In genomic region chr2:3518496-3519254, GRCh38 we compare ENCODE assay signal across 8 cellular contexts. TPM values are rescaled to one million over a fixed set of nuclear protein-coding genes. Genes with fewer than 3 reads are reported as not detected.
DNase-seq lines count a peak whose midpoint lies in the region; ATAC-seq and TF ChIP-seq lines count a peak whose summit lies in the region.

No MANE protein-coding gene starts in this region.

- H3K4me1 ChIP-seq in KMS-11 (ENCODE audit: low read depth, poor library complexity, severe bottlenecking) (peaks cover 16% of the 10 kb centered on the region), Panc1 (ENCODE audit: control insufficient read depth, insufficient read depth, low read length) (peaks cover 12% of the 10 kb centered on the region)

- H3K9ac ChIP-seq in KMS-11, result peak overlapping the region; percentile 92

- H3K36me3 Mint-ChIP-seq in naive B cell, result peaks cover 5 to 11% of the 10 kb centered on the region in 2 donors
- H3K36me3 Mint-ChIP-seq in stimulated activated effector memory CD8-positive, alpha-beta T cell treated with anti-CD3 and anti-CD28 coated beads, Interleukin-12 subunit alpha, Interleukin-12 subunit beta, amount 100 ng/mL, for 72 hours, result peaks cover 24% of the 10 kb centered on the region

- TF ChIP-seq CTCF in KMS-11 (conservative IDR thresholded peaks at IDR 0.05; ENCODE audit: low read depth, low read length) (no peak), Panc1 (IDR thresholded peaks at IDR 0.05) (no peak)

- H3K9me3 ChIP-seq in Panc1 (ENCODE audit: control insufficient read depth, insufficient read depth, low read depth, low read length), result no peaks in the 10 kb centered on the region

- no peaks in the 10 kb centered on the region for H3K27me3 Mint-ChIP-seq in naive B cell

- no peaks in the 10 kb centered on the region for H3K27me3 ChIP-seq in KMS-11 (ENCODE audit: insufficient read depth, low read depth)
- H3K27me3 ChIP-seq in Panc1 (ENCODE audit: control insufficient read depth, insufficient read depth, low read length), result no peaks in the 10 kb centered on the region

- no peaks in the 10 kb centered on the region for H3K36me3 ChIP-seq in KMS-11 (ENCODE audit: insufficient read depth)
- no peaks in the 10 kb centered on the region; the same call in 1 of the 2 replicates for H3K36me3 ChIP-seq in Panc1 (ENCODE audit: control insufficient read depth, insufficient read depth, low read length)

- peak overlapping the region; percentile 80 to 95 (median 92) for H3K4me3 Mint-ChIP-seq in naive B cell
- H3K4me3 Mint-ChIP-seq in stimulated activated effector memory CD8-positive, alpha-beta T cell treated with anti-CD3 and anti-CD28 coated beads, Interleukin-12 subunit alpha, Interleukin-12 subunit beta, amount 100 ng/mL, for 72 hours, result peak overlapping the region; percentile 78

- CTCF ChIA-PET in Panc1 (lab: Charles Lee), result interaction anchor here (0.6 kb wide), 1 partner anchor 133 kb away, joined by 3 read pairs; no protein-coding TSS in a partner anchor

- POLR2A ChIA-PET in Panc1 (lab: Charles Lee), result interaction anchor here (0.6 kb wide), 1 partner anchor 1833 kb away, joined by 5 read pairs; no protein-coding TSS in a partner anchor

- H3K4me3 ChIP-seq in KMS-11 (IDR thresholded peaks at IDR 0.05; ENCODE audit: insufficient read depth, low read depth, low read length), result no peak overlapping the region
- peak overlapping the region; percentile 77 to 89 for H3K4me3 ChIP-seq in Panc1 (ENCODE audit: low read depth in 2 of 2, low read length in 2 of 2)

- H3K79me2 ChIP-seq in KMS-11 (ENCODE audit: insufficient read depth, low read depth), result peaks cover 14% of the 10 kb centered on the region; the same call in 1 of the 2 replicates

- H3K27ac Mint-ChIP-seq in naive B cell, result peak overlapping the region; percentile 72 to 96 (median 87)
- H3K27ac Mint-ChIP-seq in stimulated activated effector memory CD8-positive, alpha-beta T cell treated with anti-CD3 and anti-CD28 coated beads, Interleukin-12 subunit alpha, Interleukin-12 subunit beta, amount 100 ng/mL, for 72 hours, result peak overlapping the region; percentile 94

- H4K20me1 ChIP-seq in KMS-11 (ENCODE audit: insufficient read depth), result no peaks in the 10 kb centered on the region

- ATAC-seq in GM21786 (IDR thresholded peaks at IDR 0.05; ENCODE audit: unreplicated experiment) (peak; percentile 75), Panc1 (peak; percentile 94), naive B cell (ENCODE audit: low read depth in 2 of 2) (peak; percentile 70 to 75)
- ATAC-seq in stimulated activated effector memory CD8-positive, alpha-beta T cell treated with anti-CD3 and anti-CD28 coated beads, Interleukin-12 subunit alpha, Interleukin-12 subunit beta, amount 100 ng/mL, for 72 hours, result peak; percentile 87

- intact Hi-C loops in Panc1 (cut with micrococcal nuclease; ENCODE audit: unreplicated experiment), result no loop called here

- peak overlapping the region; percentile 98 for H3K4me2 ChIP-seq in KMS-11

- DNase-seq in DMS79 (lab: John Stamatoyannopoulos, UW) (peak; percentile 100), Panc1 (ENCODE audit: low read depth, low spot score) (peak; percentile 88), activated T-helper 1 cell treated with Interleukin-2 at 50 U/mL for 16 hours (ENCODE audit: low read depth) (peak; percentile 99), fibroblast of gingiva (ENCODE audit: low read depth) (peak; percentile 95), naive B cell (peak; percentile 99)
- DNase-seq in stimulated activated effector memory CD8-positive, alpha-beta T cell treated with anti-CD3 and anti-CD28 coated beads, Interleukin-12 subunit alpha, Interleukin-12 subunit beta, amount 100 ng/mL, for 72 hours (ENCODE audit: low spot score in 2 of 2), result peak; percentile 95 to 99

- H3K27ac ChIP-seq in KMS-11 (peak overlapping the region; percentile 91), Panc1 (ENCODE audit: low read length) (peak overlapping the region; percentile 85)

- H3K9me3 Mint-ChIP-seq in naive B cell, result peaks cover 0 to 10% (median 4%) of the 10 kb centered on the region in 7 donors
- peaks cover 4% of the 10 kb centered on the region for H3K9me3 Mint-ChIP-seq in stimulated activated effector memory CD8-positive, alpha-beta T cell treated with anti-CD3 and anti-CD28 coated beads, Interleukin-12 subunit alpha, Interleukin-12 subunit beta, amount 100 ng/mL, for 72 hours

- in situ Hi-C loops in Panc1 (cut with HindIII; ENCODE audit: low pct_unique_long_range_greater_than_20kb, low sequenced_read_pairs), result no loop called here

- peak overlapping the region; percentile 90 for H2AFZ ChIP-seq in KMS-11 (ENCODE audit: low read depth)

- BruUV-seq in Panc1 (replicated peaks; lab: Mats Ljungman, UMichigan), result no TSS peak

- peaks cover 32 to 50% (median 36%) of the 10 kb centered on the region in 3 donors for H3K4me1 Mint-ChIP-seq in naive B cell
- peaks cover 30% of the 10 kb centered on the region for H3K4me1 Mint-ChIP-seq in stimulated activated effector memory CD8-positive, alpha-beta T cell treated with anti-CD3 and anti-CD28 coated beads, Interleukin-12 subunit alpha, Interleukin-12 subunit beta, amount 100 ng/mL, for 72 hours

RNA-seq across cellular contexts. Expression of gene ADI1, which starts 0.7 kb away (rescaled TPM):
- 42.9 TPM for total RNA-seq in Panc1 (2021; ENCODE audit: unreplicated experiment)
- polyA plus RNA-seq in Panc1 (2012; ENCODE audit: insufficient read length), result 31.8 TPM
- 10 to 100 TPM; 32.3 to 87.8 (median 37.1) TPM for polyA plus RNA-seq in naive B cell (ENCODE audit: low read depth in 6 of 6)

RNA-seq across cellular contexts. Expression of gene RNASEH1, which starts 39.5 kb away (rescaled TPM):
- 43.7 TPM for total RNA-seq in Panc1 (2021; ENCODE audit: unreplicated experiment)
- polyA plus RNA-seq in Panc1 (2012; ENCODE audit: insufficient read length), result 30.7 TPM
- 10 to 100 TPM; 31.4 to 38.8 (median 36.2) TPM for polyA plus RNA-seq in naive B cell (ENCODE audit: low read depth in 6 of 6)

RNA-seq across cellular contexts. Expression of gene RPS7, which starts 56.4 kb away (rescaled TPM):
- total RNA-seq in Panc1 (2021; ENCODE audit: unreplicated experiment), result 1,117 TPM
- 852 TPM for polyA plus RNA-seq in Panc1 (2012; ENCODE audit: insufficient read length)
- polyA plus RNA-seq in naive B cell (ENCODE audit: low read depth in 6 of 6), result 1,000 to 10,000 TPM in 4 of 6 donors, 100 to 1,000 TPM in 2; 612 to 1,284 (median 1,085) TPM
